ENCODE assay signal across 12 cellular contexts in the genomic region with DNA sequence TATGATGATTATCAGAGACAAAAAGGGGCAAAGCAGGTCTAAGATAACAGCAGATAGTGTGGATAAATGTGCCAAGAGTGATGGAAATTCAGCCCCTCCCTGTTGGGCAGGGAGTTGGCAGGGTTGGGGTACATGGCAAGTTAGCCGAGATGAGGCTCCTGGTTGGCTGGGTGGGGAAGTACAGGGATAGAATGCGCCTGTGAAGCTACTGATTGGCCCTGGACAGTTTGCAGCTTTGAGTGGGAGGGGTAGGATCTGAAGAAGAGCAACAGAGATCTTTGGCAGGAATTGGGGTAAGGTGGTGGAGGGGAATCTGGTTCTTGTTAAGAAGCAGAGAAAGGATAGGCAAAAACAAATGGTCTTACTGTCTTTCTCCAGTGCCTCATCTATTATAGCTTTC.
DNase-seq lines count a peak whose midpoint lies in the region; ATAC-seq and TF ChIP-seq lines count a peak whose summit lies in the region.
"Had no signal": no experiment of that assay in that cellular context is flagged by ENCODE, and none has a peak within 500 bp of the region (broad histone marks: within the 10 kb centered on the region; RNA-seq: fewer than 3 reads in every experiment).

No MANE protein-coding gene starts in this region.

- no peaks in the 10 kb centered on the region; the same call in 1 of the 2 replicates for H3K9me2 ChIP-seq in GM23248 (ENCODE audit: insufficient read depth)

- WGBS in GM23248 (ENCODE audit: low coverage in 1 of 2, low lambda C conversion rate in 2 of 2, missing lambda C conversion rate in 2 of 2), 2 experiments, result 15 to 18% methylated on average over 2 of the region's 2 CpGs
- WGBS in adrenal gland, 4 donors, result 36 to 59% (median 44%) methylated on average over 2 of the region's 2 CpGs
- WGBS in right cardiac atrium, result 68% methylated on average over 2 of the region's 2 CpGs
- 87% methylated on average over 2 of the region's 2 CpGs for WGBS in smooth muscle cell (ENCODE audit: low lambda C conversion rate)

- H3K27ac ChIP-seq in GM23248 (peak overlapping the region; percentile 96), adrenal gland (peak overlapping the region; percentile 67 to 91 (median 87)), right cardiac atrium (ENCODE audit: low read length) (peak overlapping the region; percentile 89), smooth muscle cell (ENCODE audit: low read depth) (peak overlapping the region; percentile 91)
- H3K27ac ChIP-seq: WERI-Rb-1 had no signal

- H3K9me3 ChIP-seq in GM23248 (ENCODE audit: low read depth) (no peaks in the 10 kb centered on the region), adrenal gland (replicated peaks in 1 of 3) (no peaks in the 10 kb centered on the region), right cardiac atrium (ENCODE audit: control insufficient read depth, low read length) (no peaks in the 10 kb centered on the region), smooth muscle cell (replicated peaks; ENCODE audit: low read depth) (no peaks in the 10 kb centered on the region)

- in situ Hi-C loops in GM23248 (cut with MboI), result no loop called here

- H2AFZ ChIP-seq in GM23248 (peak overlapping the region; percentile 78), smooth muscle cell (ENCODE audit: low read depth) (peak overlapping the region; percentile 44)

- H3K9ac ChIP-seq in GM23248 (peak overlapping the region; percentile 63), smooth muscle cell (ENCODE audit: low read depth) (no peak overlapping the region)

- DNase-seq in GM23248, result no peak
- peak in 6 of 7 donors; percentile 40 to 79 (median 54) for DNase-seq in adrenal gland
- DNase-seq in right cardiac atrium, result peak in 1 of 3 donors; percentile 39
- no peak for DNase-seq in smooth muscle cell (lab: John Stamatoyannopoulos, UW; ENCODE audit: unreplicated experiment)
- no peak for DNase-seq in NCI-H1694 (lab: John Stamatoyannopoulos, UW)
- DNase-seq in activated naive CD4-positive, alpha-beta T cell treated with Interleukin-2 at 50 U/mL for 16 hours, result no peak
- DNase-seq: dorsolateral prefrontal cortex, NCI-H146, occipital lobe, WERI-Rb-1 had no signal

- H3K4me2 ChIP-seq in GM23248 (ENCODE audit: unreplicated experiment) (peak overlapping the region; percentile 82), smooth muscle cell (peak overlapping the region; percentile 83)

- H3F3A ChIP-seq in GM23248 (ENCODE audit: insufficient read depth) (peaks cover 35% of the 10 kb centered on the region), smooth muscle cell (ENCODE audit: low read depth) (peaks cover 13% of the 10 kb centered on the region)

- intact Hi-C loops in adrenal gland (cut with DNase I), result no loop called here
- intact Hi-C loops in right cardiac atrium (cut with DNase I), result no loop called here

- H3K27me3 ChIP-seq in GM23248 (replicated peaks; ENCODE audit: insufficient read depth), result no peaks in the 10 kb centered on the region
- H3K27me3 ChIP-seq in adrenal gland, result no peaks in the 10 kb centered on the region
- H3K27me3 ChIP-seq in right cardiac atrium (ENCODE audit: control insufficient read depth, insufficient read depth), result no peaks in the 10 kb centered on the region
- no peaks in the 10 kb centered on the region for H3K27me3 ChIP-seq in smooth muscle cell (ENCODE audit: low read depth)
- H3K27me3 ChIP-seq: dorsolateral prefrontal cortex had no signal

- TF ChIP-seq CTCF in adrenal gland (IDR thresholded peaks at IDR 0.05), result no peak
- no peak for TF ChIP-seq CTCF in smooth muscle cell (IDR thresholded peaks at IDR 0.05; ENCODE audit: borderline replicate concordance, insufficient read depth, poor library complexity, severe bottlenecking)

- no peaks in the 10 kb centered on the region for H4K20me1 ChIP-seq in GM23248 (ENCODE audit: insufficient read depth)
- H4K20me1 ChIP-seq in smooth muscle cell (ENCODE audit: low read depth), result no peaks in the 10 kb centered on the region

- no peaks in the 10 kb centered on the region for H3K36me3 ChIP-seq in GM23248 (ENCODE audit: low read depth)
- no peaks in the 10 kb centered on the region for H3K36me3 ChIP-seq in adrenal gland (replicated peaks in 1 of 2)
- H3K36me3 ChIP-seq in smooth muscle cell (ENCODE audit: low read depth), result no peaks in the 10 kb centered on the region
- H3K36me3 ChIP-seq: WERI-Rb-1 had no signal

- no peak for TF ChIP-seq POLR2A in adrenal gland (IDR thresholded peaks at IDR 0.05)

- H3K79me2 ChIP-seq in GM23248 (ENCODE audit: insufficient read depth), result no peaks in the 10 kb centered on the region
- H3K79me2 ChIP-seq in smooth muscle cell (ENCODE audit: low read depth), result no peaks in the 10 kb centered on the region

- ATAC-seq in right cardiac atrium, result peak; percentile 46
- ATAC-seq in HG03571 (IDR thresholded peaks at IDR 0.05; ENCODE audit: unreplicated experiment), result no peak
- no peak for ATAC-seq in GM19035 (IDR thresholded peaks at IDR 0.05; ENCODE audit: unreplicated experiment)

- H3K4me1 ChIP-seq in GM23248 (ENCODE audit: insufficient read depth), result peaks cover 33% of the 10 kb centered on the region
- peaks cover 17 to 19% of the 10 kb centered on the region in 2 donors for H3K4me1 ChIP-seq in adrenal gland (replicated peaks in 1 of 2)
- no peaks in the 10 kb centered on the region for H3K4me1 ChIP-seq in right cardiac atrium (ENCODE audit: control insufficient read depth, insufficient read depth, low read length)
- peaks cover 8% of the 10 kb centered on the region for H3K4me1 ChIP-seq in smooth muscle cell (ENCODE audit: low read depth)

- no peak overlapping the region for H3K4me3 ChIP-seq in GM23248
- H3K4me3 ChIP-seq in adrenal gland, result peak overlapping the region in 1 of 4 donors; percentile 4
- H3K4me3 ChIP-seq in right cardiac atrium (ENCODE audit: low read length), result no peak overlapping the region
- H3K4me3 ChIP-seq in smooth muscle cell, result no peak overlapping the region
- H3K4me3 ChIP-seq: dorsolateral prefrontal cortex had no signal

Comparison
In these comparisons a context has a peak if more than half of its experiments do, and no peak if none do; other contexts are left out.
1. DNase-seq: peak in adrenal gland (6 of 7); none in GM23248 (single experiment), smooth muscle cell (single experiment), NCI-H1694 (single experiment) and activated naive CD4-positive, alpha-beta T cell treated with Interleukin-2 at 50 U/mL for 16 hours (single experiment).
2. ATAC-seq: peak in right cardiac atrium (2 of 2); none in HG03571 (single experiment) and GM19035 (single experiment).
3. Peak in every context shown above with its lines, with median percentiles within 50 percentile points of each other: H3K27ac ChIP-seq.